In genomic region chr2:179272406-179273192, GRCh38 we compare ENCODE assay signal across 1 cellular context.
A peak's percentile ranks its signal among the peaks of the same experiment; 100 is the strongest.
TF ChIP-seq lines count a peak whose summit lies in the region.

No MANE protein-coding gene starts in this region.

TF ChIP-seq in HepG2, 621 proteins besides CTCF, POLR2A, EP300 and RAD21 (continued from another document and continues in another):
- peak; percentile 20; the same call in 1 of the 2 replicates for TF ChIP-seq ZNF747 (CRISPR knock-in tag; IDR thresholded peaks at IDR 0.05; ENCODE audit: borderline replicate concordance)
- peak; percentile 89; the same call in 1 of the 2 replicates for TF ChIP-seq HMG20A (CRISPR knock-in tag; IDR thresholded peaks at IDR 0.05; ENCODE audit: borderline replicate concordance)
- no peak for TF ChIP-seq EZH2 (conservative IDR thresholded peaks at IDR 0.05; ENCODE audit: low read depth, low read length)
- TF ChIP-seq GPBP1L1 (CRISPR knock-in tag; IDR thresholded peaks at IDR 0.05): no peak
- peak; percentile 68 for TF ChIP-seq ZNF614 (CRISPR knock-in tag; IDR thresholded peaks at IDR 0.05; ENCODE audit: borderline replicate concordance)
- peak; percentile 94 for TF ChIP-seq MIXL1 (CRISPR knock-in tag; IDR thresholded peaks at IDR 0.05)
- TF ChIP-seq POGK (CRISPR knock-in tag; conservative IDR thresholded peaks at IDR 0.05): peak; percentile 48; the same call in 1 of the 2 replicates
- TF ChIP-seq NR2F2 (IDR thresholded peaks at IDR 0.05; ENCODE audit: borderline replicate concordance, low read depth): peak; percentile 42; the same call in 1 of the 2 replicates
- TF ChIP-seq ZNF562 (CRISPR knock-in tag; IDR thresholded peaks at IDR 0.05; ENCODE audit: borderline replicate concordance): no peak
- TF ChIP-seq THAP11 (CRISPR knock-in tag; IDR thresholded peaks at IDR 0.05): peak; percentile 62
- TF ChIP-seq FOXK2 (IDR thresholded peaks at IDR 0.05): peak; percentile 67; the same call in 1 of the 2 replicates
- TF ChIP-seq THAP7 (CRISPR knock-in tag; IDR thresholded peaks at IDR 0.05): no peak
- TF ChIP-seq ARID4A (CRISPR knock-in tag; IDR thresholded peaks at IDR 0.05; ENCODE audit: borderline replicate concordance): no peak
- TF ChIP-seq DNMT3B (CRISPR knock-in tag; conservative IDR thresholded peaks at IDR 0.05): no peak
- TF ChIP-seq MATR3 (CRISPR knock-in tag; IDR thresholded peaks at IDR 0.05): no peak
- TF ChIP-seq ZBTB39 (CRISPR knock-in tag; IDR thresholded peaks at IDR 0.05): no peak
- no peak for TF ChIP-seq ZBTB43 (CRISPR knock-in tag; conservative IDR thresholded peaks at IDR 0.05)
- TF ChIP-seq SATB2 (CRISPR knock-in tag; IDR thresholded peaks at IDR 0.05): 0 out of 2 replicates have a peak, but pooled peaks have one; percentile 16
- peak; percentile 66; the same call in 1 of the 2 replicates for TF ChIP-seq ZBED4 (CRISPR knock-in tag; IDR thresholded peaks at IDR 0.05; ENCODE audit: borderline replicate concordance)
- peak; percentile 60; the same call in 1 of the 2 replicates for TF ChIP-seq DRAP1 (CRISPR knock-in tag; IDR thresholded peaks at IDR 0.05)
- TF ChIP-seq BCL3 (CRISPR knock-in tag; IDR thresholded peaks at IDR 0.05): no peak
- TF ChIP-seq FOXA3 (CRISPR knock-in tag; IDR thresholded peaks at IDR 0.05): peak; percentile 98
- no peak for TF ChIP-seq GLMP (CRISPR knock-in tag; IDR thresholded peaks at IDR 0.05; ENCODE audit: borderline replicate concordance)
- TF ChIP-seq TOE1 (CRISPR knock-in tag; IDR thresholded peaks at IDR 0.05): no peak
- TF ChIP-seq NR2C2 (CRISPR knock-in tag; IDR thresholded peaks at IDR 0.05; ENCODE audit: borderline replicate concordance): no peak; the same call in 1 of the 2 replicates
- TF ChIP-seq SRY (CRISPR knock-in tag; IDR thresholded peaks at IDR 0.05): no peak
- peak; percentile 94 for TF ChIP-seq MED1 (CRISPR knock-in tag; IDR thresholded peaks at IDR 0.05)
- TF ChIP-seq AKNA (CRISPR knock-in tag; IDR thresholded peaks at IDR 0.05; ENCODE audit: borderline replicate concordance): no peak
